ENCODE assay signal across 16 cellular contexts in genomic region chr6:143336446-143337152, GRCh38.
DNase-seq lines count a peak whose midpoint lies in the region; ATAC-seq and TF ChIP-seq lines count a peak whose summit lies in the region.
"Had no signal": no experiment of that assay in that cellular context is flagged by ENCODE, and none has a peak within 500 bp of the region (broad histone marks: within the 10 kb centered on the region; RNA-seq: fewer than 3 reads in every experiment).

No MANE protein-coding gene starts in this region.

- peak; percentile 55 for ATAC-seq in stimulated activated naive CD8-positive, alpha-beta T cell treated with anti-CD3 and anti-CD28 coated beads, Interleukin-15, amount 100 ng/mL, for 72 hours
- no peak for ATAC-seq in stimulated activated naive CD8-positive, alpha-beta T cell treated with anti-CD3 and anti-CD28 coated beads, Interleukin-15, Interleukin-2, amounts not matched to agents 100 U/mL and 50 U/mL, for 24 hours
- ATAC-seq in activated T-helper 17 cell treated with anti-CD3 and anti-CD28 coated beads, Interleukin-2, amount 50 U/mL, for 72 hours (replicated peaks): peak; percentile 32
- ATAC-seq: body of pancreas had no signal

- no peak for DNase-seq in stimulated activated naive CD8-positive, alpha-beta T cell treated with anti-CD3 and anti-CD28 coated beads, Interleukin-15, amount 100 ng/mL, for 72 hours
- DNase-seq in stimulated activated naive CD8-positive, alpha-beta T cell treated with anti-CD3 and anti-CD28 coated beads, Interleukin-15, Interleukin-2, amounts not matched to agents 100 U/mL and 50 U/mL, for 24 hours: no peak
- DNase-seq in fibroblast of pulmonary artery (ENCODE audit: low read depth): peak; percentile 45
- no peak for DNase-seq in MV-4-11 (lab: John Stamatoyannopoulos, UW)
- DNase-seq in erythroblast (lab: John Stamatoyannopoulos, UW): no peak
- DNase-seq in activated CD4-positive, alpha-beta T cell treated with anti-CD3 and anti-CD28 coated beads for 4 hours: no peak
- DNase-seq in stimulated activated naive CD4-positive, alpha-beta T cell treated with Interleukin-2 at 50 U/mL for 16 hours (lab: John Stamatoyannopoulos, UW): no peak
- DNase-seq: activated CD4-positive, alpha-beta memory T cell treated with anti-CD3 and anti-CD28 coated beads for 36 hours; body of pancreas; endodermal cell; left ventricle myocardium inferior; NCI-H1436 had no signal

- no peak for TF ChIP-seq CTCF in fibroblast of pulmonary artery (IDR thresholded peaks at IDR 0.05; ENCODE audit: low read length, missing control alignments)

- TF ChIP-seq POLR2A in erythroblast (IDR thresholded peaks at IDR 0.05; ENCODE audit: low read length): no peak

- H3K27me3 Mint-ChIP-seq in stimulated activated naive CD8-positive, alpha-beta T cell treated with anti-CD3 and anti-CD28 coated beads, Interleukin-15, amount 100 ng/mL, for 72 hours: no peaks in the 10 kb centered on the region
- no peaks in the 10 kb centered on the region for H3K27me3 Mint-ChIP-seq in activated T-helper 17 cell treated with anti-CD3 and anti-CD28 coated beads, Interleukin-2, amount 50 U/mL, for 72 hours
- H3K27me3 Mint-ChIP-seq: activated CD4-positive, alpha-beta memory T cell treated with anti-CD3 and anti-CD28 coated beads for 36 hours had no signal

- H3K36me3 Mint-ChIP-seq in activated T-helper 17 cell treated with anti-CD3 and anti-CD28 coated beads, Interleukin-2, amount 50 U/mL, for 72 hours (ENCODE audit: low read depth): no peaks in the 10 kb centered on the region
- H3K36me3 Mint-ChIP-seq: activated CD4-positive, alpha-beta memory T cell treated with anti-CD3 and anti-CD28 coated beads for 36 hours had no signal

- no peak overlapping the region for H3K4me3 ChIP-seq in fibroblast of pulmonary artery (replicated peaks; ENCODE audit: low read depth, low read length)
- H3K4me3 ChIP-seq: body of pancreas, left ventricle myocardium inferior, skin epidermis had no signal

- H3K4me3 Mint-ChIP-seq in stimulated activated naive CD8-positive, alpha-beta T cell treated with anti-CD3 and anti-CD28 coated beads, Interleukin-15, amount 100 ng/mL, for 72 hours: no peak overlapping the region
- H3K4me3 Mint-ChIP-seq in activated T-helper 17 cell treated with anti-CD3 and anti-CD28 coated beads, Interleukin-2, amount 50 U/mL, for 72 hours: no peak overlapping the region
- H3K4me3 Mint-ChIP-seq: activated CD4-positive, alpha-beta memory T cell treated with anti-CD3 and anti-CD28 coated beads for 36 hours; endodermal cell; neural crest cell had no signal

- no peak overlapping the region for H3K27ac Mint-ChIP-seq in stimulated activated naive CD8-positive, alpha-beta T cell treated with anti-CD3 and anti-CD28 coated beads, Interleukin-15, amount 100 ng/mL, for 72 hours
- H3K27ac Mint-ChIP-seq in activated T-helper 17 cell treated with anti-CD3 and anti-CD28 coated beads, Interleukin-2, amount 50 U/mL, for 72 hours: no peak overlapping the region
- H3K27ac Mint-ChIP-seq: activated CD4-positive, alpha-beta memory T cell treated with anti-CD3 and anti-CD28 coated beads for 36 hours; activated T-helper 2 cell treated with anti-CD3 and anti-CD28 coated beads, Interferon-gamma antibody, Interleukin-2, Interleukin-4, amounts not matched to agents 10 μg/mL and 5 μg/mL and 100 μg/mL, durations not matched to agents 14 hours and 24 hours and 36 hours; endodermal cell had no signal

- H3K4me1 Mint-ChIP-seq in stimulated activated naive CD8-positive, alpha-beta T cell treated with anti-CD3 and anti-CD28 coated beads, Interleukin-15, amount 100 ng/mL, for 72 hours: peaks cover 6% of the 10 kb centered on the region
- no peaks in the 10 kb centered on the region for H3K4me1 Mint-ChIP-seq in activated T-helper 17 cell treated with anti-CD3 and anti-CD28 coated beads, Interleukin-2, amount 50 U/mL, for 72 hours
- H3K4me1 Mint-ChIP-seq: endodermal cell had no signal

- peaks cover 0 to 9% of the 10 kb centered on the region in 2 donors for H3K9me3 Mint-ChIP-seq in stimulated activated naive CD8-positive, alpha-beta T cell treated with anti-CD3 and anti-CD28 coated beads, Interleukin-15, amount 100 ng/mL, for 72 hours
- H3K9me3 Mint-ChIP-seq in activated T-helper 17 cell treated with anti-CD3 and anti-CD28 coated beads, Interleukin-2, amount 50 U/mL, for 72 hours: no peaks in the 10 kb centered on the region
- H3K9me3 Mint-ChIP-seq: activated CD4-positive, alpha-beta memory T cell treated with anti-CD3 and anti-CD28 coated beads for 36 hours; activated T-helper 2 cell treated with anti-CD3 and anti-CD28 coated beads, Interferon-gamma antibody, Interleukin-2, Interleukin-4, amounts not matched to agents 10 μg/mL and 5 μg/mL and 100 μg/mL, durations not matched to agents 14 hours and 24 hours and 36 hours; endodermal cell; neural crest cell had no signal
